15 cellular contexts compared by ENCODE assay signal in genomic region chr4:89303989-89304388, GRCh38. TPM values are rescaled to one million over a fixed set of nuclear protein-coding genes. Genes with fewer than 3 reads are reported as not detected.
DNase-seq lines count a peak whose midpoint lies in the region.
"Had no signal": no experiment of that assay in that cellular context is flagged by ENCODE, and none has a peak within 500 bp of the region (broad histone marks: within the 10 kb centered on the region; RNA-seq: fewer than 3 reads in every experiment).

No MANE protein-coding gene starts in this region.

- CTCF ChIA-PET in CD8-positive, alpha-beta memory T cell (lab: Charles Lee): interaction anchor here (1.6 to 2.5 kb wide), 2 partner anchors 20 to 50 kb away, joined by 3 to 9 read pairs; no protein-coding TSS in a partner anchor

- DNase-seq in T-helper 2 cell treated with Interferon-gamma antibody and Interleukin-4, amounts not matched to agents 5 μg/mL and 100 μg/mL, for 36 hours (ENCODE audit: low spot score): no peak
- DNase-seq in T-helper 2 cell: no peak
- no peak for DNase-seq in CD8-positive, alpha-beta memory T cell
- peak; percentile 1 for DNase-seq in SIG-M5 (lab: John Stamatoyannopoulos, UW)
- DNase-seq in effector memory CD4-positive, alpha-beta T cell: no peak
- DNase-seq in NCI-H2227 (lab: John Stamatoyannopoulos, UW; ENCODE audit: unreplicated experiment): no peak
- no peak for DNase-seq in NCI-H748 treated with DMSO at 0.1 percent for 48 hours (lab: John Stamatoyannopoulos, UW)
- DNase-seq in OCI-M2 (lab: John Stamatoyannopoulos, UW; ENCODE audit: unreplicated experiment): no peak
- DNase-seq: dermis blood vessel endothelial cell, mesenchymal stem cell, ovary, uterus had no signal

- H3K4me3 ChIP-seq in CD8-positive, alpha-beta memory T cell (ENCODE audit: low read length): peak overlapping the region; percentile 14
- H3K4me3 ChIP-seq in effector memory CD4-positive, alpha-beta T cell (ENCODE audit: insufficient read depth, low read depth, low read length, poor library complexity, severe bottlenecking): peak overlapping the region; percentile 33
- H3K4me3 ChIP-seq: ovary, uterus had no signal

- no peaks in the 10 kb centered on the region for H3K9me3 Mint-ChIP-seq in T-helper 2 cell treated with Interferon-gamma antibody and Interleukin-4, amounts not matched to agents 5 μg/mL and 100 μg/mL, for 36 hours
- no peaks in the 10 kb centered on the region for H3K9me3 Mint-ChIP-seq in CD8-positive, alpha-beta memory T cell

- H3K27me3 Mint-ChIP-seq in T-helper 2 cell treated with Interferon-gamma antibody and Interleukin-4, amounts not matched to agents 5 μg/mL and 100 μg/mL, for 36 hours (ENCODE audit: low read depth): no peaks in the 10 kb centered on the region
- H3K27me3 Mint-ChIP-seq in CD8-positive, alpha-beta memory T cell: no peaks in the 10 kb centered on the region

- H3K27ac ChIP-seq in CD8-positive, alpha-beta memory T cell (ENCODE audit: low read depth, low read length): no peak overlapping the region
- H3K27ac ChIP-seq in effector memory CD4-positive, alpha-beta T cell (ENCODE audit: insufficient read depth, low read length, poor library complexity, severe bottlenecking): peak overlapping the region; percentile 87
- H3K27ac ChIP-seq: HL-60, ovary, uterus had no signal

- H3K27me3 ChIP-seq in CD8-positive, alpha-beta memory T cell (ENCODE audit: insufficient read depth, low read length, poor library complexity, severe bottlenecking): no peaks in the 10 kb centered on the region
- H3K27me3 ChIP-seq in effector memory CD4-positive, alpha-beta T cell (replicated peaks; ENCODE audit: control insufficient read depth, insufficient read depth, low read length, poor library complexity, severe bottlenecking): no peaks in the 10 kb centered on the region
- H3K27me3 ChIP-seq: ovary, uterus had no signal

- H3K4me1 ChIP-seq in CD8-positive, alpha-beta memory T cell (ENCODE audit: insufficient read depth, low read length): peaks cover 70% of the 10 kb centered on the region
- peaks cover 51% of the 10 kb centered on the region for H3K4me1 ChIP-seq in effector memory CD4-positive, alpha-beta T cell (ENCODE audit: control insufficient read depth, insufficient read depth, low read length, poor library complexity, severe bottlenecking)
- H3K4me1 ChIP-seq: uterus had no signal

- H3K4me3 Mint-ChIP-seq in T-helper 2 cell treated with Interferon-gamma antibody and Interleukin-4, amounts not matched to agents 5 μg/mL and 100 μg/mL, for 36 hours: peak overlapping the region; percentile 96
- peak overlapping the region; percentile 64 to 98 (median 96) for H3K4me3 Mint-ChIP-seq in CD8-positive, alpha-beta memory T cell

- H3K4me1 Mint-ChIP-seq in T-helper 2 cell treated with Interferon-gamma antibody and Interleukin-4, amounts not matched to agents 5 μg/mL and 100 μg/mL, for 36 hours (ENCODE audit: low read depth): peaks cover 59% of the 10 kb centered on the region
- H3K4me1 Mint-ChIP-seq in CD8-positive, alpha-beta memory T cell: peaks cover 66 to 82% (median 79%) of the 10 kb centered on the region in 3 donors

- H3K36me3 Mint-ChIP-seq in T-helper 2 cell treated with Interferon-gamma antibody and Interleukin-4, amounts not matched to agents 5 μg/mL and 100 μg/mL, for 36 hours (ENCODE audit: low read depth): peaks cover 46% of the 10 kb centered on the region
- peaks cover 2 to 15% (median 5%) of the 10 kb centered on the region in 3 donors for H3K36me3 Mint-ChIP-seq in CD8-positive, alpha-beta memory T cell

- no peaks in the 10 kb centered on the region for H3K36me3 ChIP-seq in CD8-positive, alpha-beta memory T cell (ENCODE audit: insufficient read depth, low read length)
- H3K36me3 ChIP-seq in effector memory CD4-positive, alpha-beta T cell (ENCODE audit: control insufficient read depth, insufficient read depth, low read length): no peaks in the 10 kb centered on the region
- H3K36me3 ChIP-seq: ovary, uterus had no signal

- no peaks in the 10 kb centered on the region for H3K9me3 ChIP-seq in CD8-positive, alpha-beta memory T cell (ENCODE audit: low read length)
- H3K9me3 ChIP-seq in effector memory CD4-positive, alpha-beta T cell (ENCODE audit: control insufficient read depth, low read length): no peaks in the 10 kb centered on the region
- H3K9me3 ChIP-seq: ovary, uterus had no signal

- peak overlapping the region; percentile 83 for H3K27ac Mint-ChIP-seq in T-helper 2 cell treated with Interferon-gamma antibody and Interleukin-4, amounts not matched to agents 5 μg/mL and 100 μg/mL, for 36 hours
- H3K27ac Mint-ChIP-seq in CD8-positive, alpha-beta memory T cell: peak overlapping the region; percentile 80 to 100 (median 96)

- POLR2A ChIA-PET in CD8-positive, alpha-beta memory T cell (lab: Charles Lee): no interaction called here

RNA-seq across cellular contexts. Expression of gene GPRIN3, which starts 3.6 kb away (rescaled TPM):
- 10 to 100 TPM; 15.6 to 16.2 TPM for total RNA-seq in CD8-positive, alpha-beta memory T cell
- 16.5 TPM for polyA plus RNA-seq in CD8-positive, alpha-beta memory T cell
- total RNA-seq: Daoy, MCF 10A had no signal
